20 cellular contexts compared by ENCODE assay signal in genomic region chr15:34900748-34901147, GRCh38.
DNase-seq lines count a peak whose midpoint lies in the region; ATAC-seq and TF ChIP-seq lines count a peak whose summit lies in the region.
"Had no signal": no experiment of that assay in that cellular context is flagged by ENCODE, and none has a peak within 500 bp of the region (broad histone marks: within the 10 kb centered on the region; RNA-seq: fewer than 3 reads in every experiment).

No MANE protein-coding gene starts in this region.

- H3K27me3 ChIP-seq in left ventricle myocardium inferior (ENCODE audit: low read depth) = no peaks in the 10 kb centered on the region
- no peaks in the 10 kb centered on the region for H3K27me3 ChIP-seq in neural cell (ENCODE audit: insufficient read depth, low read depth, low read length)

- no peak overlapping the region for H2AFZ ChIP-seq in neural cell (ENCODE audit: low read depth, low read length)

- H3K4me1 ChIP-seq in left ventricle myocardium inferior = no peaks in the 10 kb centered on the region
- H3K4me1 ChIP-seq: Caco-2, HAP-1 had no signal

- peak; percentile 47 for TF ChIP-seq EP300 in neural cell (conservative IDR thresholded peaks at IDR 0.05; ENCODE audit: poor library complexity, severe bottlenecking)

- no peak for TF ChIP-seq RAD21 in neural cell (conservative IDR thresholded peaks at IDR 0.05)

- H3K9me3 ChIP-seq in left ventricle myocardium inferior (replicated peaks) (no peaks in the 10 kb centered on the region), neural cell (ENCODE audit: low read length) (no peaks in the 10 kb centered on the region)
- H3K9me3 ChIP-seq: Caco-2, HAP-1, SK-N-SH had no signal

- H3K9me2 ChIP-seq in neural cell (ENCODE audit: insufficient read depth, low read length) = no peaks in the 10 kb centered on the region
- H3K9me2 ChIP-seq: SK-N-SH had no signal

- intact Hi-C loops in left ventricle myocardium inferior (cut with micrococcal nuclease) = no loop called here

- no peak overlapping the region for H3K4me2 ChIP-seq in neural cell (ENCODE audit: low read length)
- H3K4me2 ChIP-seq: SK-N-SH had no signal

- ATAC-seq in GM19452 (IDR thresholded peaks at IDR 0.05; ENCODE audit: unreplicated experiment) = no peak
- ATAC-seq: T-cell had no signal

- TF ChIP-seq CTCF in left ventricle myocardium inferior (IDR thresholded peaks at IDR 0.05; ENCODE audit: borderline replicate concordance) (no peak), neural cell (IDR thresholded peaks at IDR 0.05; ENCODE audit: poor library complexity, severe bottlenecking) (no peak), GM20000 (IDR thresholded peaks at IDR 0.05; ENCODE audit: extremely low read depth, missing control alignments) (no peak)

- H3K4me3 ChIP-seq in left ventricle myocardium inferior (no peak overlapping the region), neural cell (ENCODE audit: low read length) (no peak overlapping the region)
- H3K4me3 ChIP-seq: HAP-1 had no signal

- DNase-seq in NCI-H1417 (lab: John Stamatoyannopoulos, UW) (peak in 2 of 3 experiments; percentile 40 to 82), NCI-H774 (lab: John Stamatoyannopoulos, UW) (peak; percentile 9), left ventricle myocardium inferior (no peak), GM20000 (ENCODE audit: low spot score) (no peak), NCI-H345 (lab: John Stamatoyannopoulos, UW) (no peak)
- DNase-seq in activated CD4-positive, alpha-beta T cell treated with anti-CD3 and anti-CD28 coated beads, Interleukin-2, amount 50 U/mL, for 1 hour = no peak
- DNase-seq: ACHN, AML-193, Caco-2, Kasumi-1, NCI-H1105 treated with DMSO at 0.1 percent for 48 hours, NCI-H2029 treated with DMSO at 0.1 percent for 48 hours, NCI-H226, NCI-H526 treated with DMSO at 0.1 percent for 48 hours, SK-N-SH, T-cell had no signal

- H3K36me3 ChIP-seq in left ventricle myocardium inferior (peaks cover 65% of the 10 kb centered on the region), neural cell (ENCODE audit: insufficient read depth, low read length) (no peaks in the 10 kb centered on the region)

- H3K9ac ChIP-seq in neural cell (ENCODE audit: low read length) = no peak overlapping the region
- H3K9ac ChIP-seq: SK-N-SH had no signal

- H3K79me2 ChIP-seq in neural cell (replicated peaks; ENCODE audit: insufficient read depth, low read length) = no peaks in the 10 kb centered on the region

- no peaks in the 10 kb centered on the region for H3F3A ChIP-seq in neural cell (ENCODE audit: insufficient read depth, low read length, poor library complexity, severe bottlenecking)

- H3K27ac ChIP-seq in left ventricle myocardium inferior (replicated peaks) (peak overlapping the region; percentile 47), neural cell (ENCODE audit: low read length) (peak overlapping the region; percentile 6)
- H3K27ac ChIP-seq: HL-60 had no signal

- H4K20me1 ChIP-seq in neural cell (ENCODE audit: insufficient read depth) = no peaks in the 10 kb centered on the region

TF ChIP-seq in neural cell, 6 proteins besides CTCF, POLR2A, EP300 and RAD21:
- TF ChIP-seq POLR2AphosphoS5 (IDR thresholded peaks at IDR 0.05) (peak; percentile 43), MXI1 (conservative IDR thresholded peaks at IDR 0.05; ENCODE audit: poor library complexity, severe bottlenecking) (no peak), REST (IDR thresholded peaks at IDR 0.05; ENCODE audit: borderline replicate concordance) (peak; percentile 48), EZH2 (IDR thresholded peaks at IDR 0.05; ENCODE audit: borderline replicate concordance, insufficient read depth, low read length, poor library complexity, severe bottlenecking) (no peak)

Comparison
In these comparisons a context has a peak if more than half of its experiments do, and no peak if none do; other contexts are left out.
1. DNase-seq: peak in NCI-H1417 (2 of 3) and NCI-H774 (single experiment); none in left ventricle myocardium inferior (single experiment), GM20000 (single experiment), NCI-H345 (single experiment) and activated CD4-positive, alpha-beta T cell treated with anti-CD3 and anti-CD28 coated beads, Interleukin-2, amount 50 U/mL, for 1 hour (single experiment).